Comparison of ENCODE assay signal across 17 cellular contexts in genomic region chr18:967037-967576, GRCh38.
DNase-seq lines count a peak whose midpoint lies in the region; ATAC-seq and TF ChIP-seq lines count a peak whose summit lies in the region.
"Had no signal": no experiment of that assay in that cellular context is flagged by ENCODE, and none has a peak within 500 bp of the region (broad histone marks: within the 10 kb centered on the region; RNA-seq: fewer than 3 reads in every experiment).

No MANE protein-coding gene starts in this region.

- no peaks in the 10 kb centered on the region for H3K36me3 Mint-ChIP-seq in activated naive CD4-positive, alpha-beta T cell treated with anti-CD3 and anti-CD28 coated beads, Interleukin-2, amount 50 U/mL, for 72 hours

- no peak for TF ChIP-seq CTCF in BE2C (IDR thresholded peaks at IDR 0.05; ENCODE audit: low read depth, low read length)

- no peak overlapping the region for H3K27ac Mint-ChIP-seq in activated naive CD4-positive, alpha-beta T cell treated with anti-CD3 and anti-CD28 coated beads, Interleukin-2, amount 50 U/mL, for 72 hours
- H3K27ac Mint-ChIP-seq: CD4-positive, alpha-beta T cell had no signal

- H3K9me3 ChIP-seq in BLaER1 (0 out of 2 replicates have a peak, but pooled peaks cover 5% of the 10 kb centered on the region), KOPT-K1 (ENCODE audit: insufficient read depth, low read length, poor library complexity, severe bottlenecking) (no peaks in the 10 kb centered on the region), BE2C (no peaks in the 10 kb centered on the region)

- H3K9ac ChIP-seq in BLaER1: no peak overlapping the region

- H3K9me3 Mint-ChIP-seq in activated naive CD4-positive, alpha-beta T cell treated with anti-CD3 and anti-CD28 coated beads, Interleukin-2, amount 50 U/mL, for 72 hours: peaks cover 0 to 6% of the 10 kb centered on the region in 2 donors
- H3K9me3 Mint-ChIP-seq: CD4-positive, alpha-beta T cell had no signal

- H3K4me1 ChIP-seq in BLaER1 (peaks cover 28% of the 10 kb centered on the region), BE2C (no peaks in the 10 kb centered on the region; the same call in 1 of the 2 replicates)
- H3K4me1 ChIP-seq: SJCRH30 had no signal

- H3K27ac ChIP-seq in BLaER1 (no peak overlapping the region), KOPT-K1 (ENCODE audit: low read depth, low read length, poor library complexity, severe bottlenecking) (peak overlapping the region; percentile 36)
- H3K27ac ChIP-seq: SJCRH30 had no signal

- no peaks in the 10 kb centered on the region for H4K20me1 ChIP-seq in BLaER1

- no peak for ATAC-seq in activated naive CD4-positive, alpha-beta T cell treated with anti-CD3 and anti-CD28 coated beads, Interleukin-2, amount 50 U/mL, for 72 hours
- ATAC-seq in HG03039 (IDR thresholded peaks at IDR 0.05; ENCODE audit: unreplicated experiment): no peak
- ATAC-seq: HCT116 had no signal

- peak overlapping the region; percentile 73 for H3K4me2 ChIP-seq in BLaER1

- H3K27me3 ChIP-seq in BLaER1: no peaks in the 10 kb centered on the region
- no peaks in the 10 kb centered on the region for H3K27me3 ChIP-seq in BE2C
- H3K27me3 ChIP-seq: SJCRH30 had no signal

- H3K4me3 ChIP-seq in BLaER1: no peak overlapping the region
- H3K4me3 ChIP-seq in BE2C (ENCODE audit: low read depth, low read length): no peak overlapping the region
- H3K4me3 ChIP-seq: SJCRH30 had no signal

- H3K36me3 ChIP-seq in BLaER1 (no peaks in the 10 kb centered on the region), KOPT-K1 (ENCODE audit: insufficient read depth, low read length) (no peaks in the 10 kb centered on the region), BE2C (no peaks in the 10 kb centered on the region)
- H3K36me3 ChIP-seq: SJCRH30 had no signal

- DNase-seq in OCI-M1 (lab: John Stamatoyannopoulos, UW) (peak; percentile 89), amniotic epithelial cell (ENCODE audit: low read depth) (peak; percentile 32), BE2C (no peak), SHP77 (lab: John Stamatoyannopoulos, UW) (no peak)
- DNase-seq in activated naive CD4-positive, alpha-beta T cell treated with anti-CD3 and anti-CD28 coated beads, Interleukin-2, amount 50 U/mL, for 72 hours (ENCODE audit: low spot score in 2 of 2): no peak
- DNase-seq: 8988T; Calu3; CD4-positive, alpha-beta T cell; EL; GOT3; NCI-H1092 treated with DMSO at 0.1 percent for 48 hours; SJCRH30; SW 1271 had no signal

Comparison
In these comparisons a context has a peak if more than half of its experiments do, and no peak if none do; other contexts are left out.
1. DNase-seq: peak in OCI-M1 (single experiment) and amniotic epithelial cell (single experiment); none in BE2C (single experiment), activated naive CD4-positive, alpha-beta T cell treated with anti-CD3 and anti-CD28 coated beads, Interleukin-2, amount 50 U/mL, for 72 hours (0 of 2) and SHP77 (0 of 2).